Comparison of ENCODE assay signal across 14 cellular contexts in genomic region chr11:12117200-12117995, GRCh38. TPM values are rescaled to one million over a fixed set of nuclear protein-coding genes. Genes with fewer than 3 reads are reported as not detected.
DNase-seq lines count a peak whose midpoint lies in the region; TF ChIP-seq lines count a peak whose summit lies in the region.
"Had no signal": no experiment of that assay in that cellular context is flagged by ENCODE, and none has a peak within 500 bp of the region (broad histone marks: within the 10 kb centered on the region; RNA-seq: fewer than 3 reads in every experiment).

No MANE protein-coding gene starts in this region.

- peak; percentile 60 for TF ChIP-seq EP300 in ovary (IDR thresholded peaks at IDR 0.05)

- intact Hi-C loops in ovary (cut with DNase I): loop anchor here in 2 of 4 donors (10.0 kb wide), 2 partner anchors 107 to 117 kb away; no protein-coding TSS in a partner anchor

- CTCF ChIA-PET in AG04450 (lab: Charles Lee): interaction anchor here (1.2 to 1.7 kb wide), 2 partner anchors 30 to 40 kb away, joined by 3 to 4 read pairs; no protein-coding TSS in a partner anchor
- CTCF ChIA-PET in RWPE1 (lab: Yijun Ruan, JAX): no interaction called here

- H3K36me3 ChIP-seq in ovary: no peaks in the 10 kb centered on the region

- 33 to 43% (median 34%) methylated on average over 5 of the region's 5 CpGs for WGBS in ovary, 3 donors

- no peak for TF ChIP-seq CTCF in AG04450 (IDR thresholded peaks at IDR 0.05; ENCODE audit: low read depth, low read length)
- no peak for TF ChIP-seq CTCF in RWPE1 (conservative IDR thresholded peaks at IDR 0.05; ENCODE audit: low read depth)
- no peak for TF ChIP-seq CTCF in ovary (IDR thresholded peaks at IDR 0.05)
- no peak for TF ChIP-seq CTCF in foreskin fibroblast (IDR thresholded peaks at IDR 0.05; ENCODE audit: low read depth, low read length)

- H3K9me3 ChIP-seq in AG04450 (ENCODE audit: control insufficient read depth, insufficient read depth, low read length): no peaks in the 10 kb centered on the region
- no peaks in the 10 kb centered on the region for H3K9me3 ChIP-seq in ovary
- H3K9me3 ChIP-seq: heart right ventricle had no signal

- TF ChIP-seq POLR2A in erythroblast (IDR thresholded peaks at IDR 0.05; ENCODE audit: low read length) (peak; percentile 6), ovary (IDR thresholded peaks at IDR 0.05) (no peak)

- POLR2A ChIA-PET in AG04450 (lab: Yijun Ruan, JAX) (no interaction called here), RWPE1 (lab: Yijun Ruan, JAX; ENCODE audit: low non-redundant PET) (no interaction called here)

- H3K27ac ChIP-seq in AG04450 (ENCODE audit: low read depth, low read length): peak overlapping the region; percentile 65
- peak overlapping the region; percentile 51 for H3K27ac ChIP-seq in RWPE1
- H3K27ac ChIP-seq in ovary: peak overlapping the region in 1 of 2 donors; percentile 64

- no peak for DNase-seq in AG04450 (ENCODE audit: low read depth, low spot score)
- no peak for DNase-seq in RWPE1 (ENCODE audit: low spot score)
- peak; percentile 30 to 47 for DNase-seq in erythroblast (lab: John Stamatoyannopoulos, UW)
- DNase-seq in ovary: peak in 4 of 5 donors; percentile 46 to 86 (median 72)
- DNase-seq in foreskin fibroblast: no peak
- DNase-seq in iPS-NIHi11 (ENCODE audit: low spot score): no peak
- no peak for DNase-seq in stimulated activated CD4-positive, alpha-beta T cell treated with anti-CD3 and anti-CD28 coated beads, Interleukin-2, amount 100 ng/mL, for 24 hours
- DNase-seq in central memory CD4-positive, alpha-beta T cell: no peak
- DNase-seq: activated CD4-positive, alpha-beta T cell treated with anti-CD3 and anti-CD28 coated beads, Interleukin-2, amount 50 U/mL, for 4 hours; activated naive CD8-positive, alpha-beta T cell treated with anti-CD3 and anti-CD28 coated beads, Interleukin-2, amount 10 ng/mL, durations not matched to agents 7 days and 5 days; AML-193; heart right ventricle; MV-4-11; T-cell had no signal

- H3K27me3 ChIP-seq in AG04450 (ENCODE audit: control insufficient read depth, insufficient read depth, low read length): no peaks in the 10 kb centered on the region
- no peaks in the 10 kb centered on the region for H3K27me3 ChIP-seq in ovary
- H3K27me3 ChIP-seq: heart right ventricle had no signal

- peaks cover 12% of the 10 kb centered on the region for H3K4me1 ChIP-seq in ovary (ENCODE audit: insufficient read depth)

- H3K4me3 ChIP-seq in AG04450 (ENCODE audit: low read depth, low read length) (no peak overlapping the region), ovary (no peak overlapping the region), foreskin fibroblast (ENCODE audit: low read depth in 1 of 2, low read length in 2 of 2) (no peak overlapping the region)
- H3K4me3 ChIP-seq: heart right ventricle had no signal

RNA-seq across cellular contexts. Expression of gene MICAL2, which starts 7.0 kb away (rescaled TPM):
- polyA plus RNA-seq in AG04450 (2011; rRNA removed): 171 and 222 TPM in 2 replicates
- 389 and 460 TPM in 2 replicates for polyA minus RNA-seq in AG04450 (2011; rRNA and poly(A)+ RNA removed)
- total RNA-seq in ovary: 10 to 100 TPM; 11.0 to 68.5 (median 32.5) TPM
- polyA plus RNA-seq in ovary: 10 to 100 TPM; 10.7 to 73.6 TPM

Comparison
In these comparisons a context has a peak if more than half of its experiments do, and no peak if none do; other contexts are left out.
1. DNase-seq: peak in erythroblast (2 of 2) and ovary (4 of 5); none in AG04450 (single experiment), RWPE1 (single experiment), foreskin fibroblast (0 of 2), iPS-NIHi11 (single experiment), stimulated activated CD4-positive, alpha-beta T cell treated with anti-CD3 and anti-CD28 coated beads, Interleukin-2, amount 100 ng/mL, for 24 hours (0 of 2) and central memory CD4-positive, alpha-beta T cell (single experiment).